8 cellular contexts compared by ENCODE assay signal in the genomic region with DNA sequence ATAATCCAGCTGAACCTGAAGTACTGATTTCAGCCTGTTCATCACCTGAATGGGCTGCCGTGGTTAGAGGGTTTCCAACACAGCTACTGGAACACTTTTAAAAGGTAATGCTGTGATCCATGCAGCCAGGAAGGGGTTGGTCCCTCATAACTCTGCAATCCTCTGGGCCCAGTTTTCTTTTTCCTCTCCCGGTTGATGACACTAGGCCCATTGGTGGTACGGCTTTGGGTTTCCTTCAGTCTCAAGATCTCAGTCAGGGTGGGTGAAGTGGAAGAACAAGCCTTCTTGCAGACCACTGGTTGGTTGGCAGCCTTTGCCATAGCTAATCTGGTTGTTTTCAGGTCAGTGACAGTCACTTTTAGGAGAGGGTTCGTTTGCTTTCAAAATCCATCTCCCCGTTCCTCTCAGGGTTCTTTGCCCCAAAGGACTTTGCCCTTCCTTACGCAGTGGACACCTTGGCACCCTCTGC. TPM values are rescaled to one million over a fixed set of nuclear protein-coding genes. Genes with fewer than 3 reads are reported as not detected.
DNase-seq lines count a peak whose midpoint lies in the region; ATAC-seq and TF ChIP-seq lines count a peak whose summit lies in the region.

No MANE protein-coding gene starts in this region.

- H4K20me1 ChIP-seq in PC-3 (ENCODE audit: low read length): peaks cover 5% of the 10 kb centered on the region

- peaks cover 37% of the 10 kb centered on the region for H3K4me1 Mint-ChIP-seq in HFFc6 (ENCODE audit: low read depth)
- H3K4me1 Mint-ChIP-seq in neural crest cell: peaks cover 18% of the 10 kb centered on the region

- peaks cover 46% of the 10 kb centered on the region for H3K4me1 ChIP-seq in PC-3 (ENCODE audit: insufficient read depth, low read length)

- no peaks in the 10 kb centered on the region for H3K36me3 ChIP-seq in PC-3 (ENCODE audit: low read depth, low read length)

- POLR2A ChIA-PET in PC-3 (lab: Charles Lee; ENCODE audit: unreplicated experiment): interaction anchor here (0.6 kb wide), 1 partner anchor 203 kb away, joined by 8 read pairs; no protein-coding TSS in a partner anchor

- TSS peak; percentile 16 for BruUV-seq in PC-3 (replicated peaks; lab: Mats Ljungman, UMichigan)

- CTCF ChIA-PET in PC-3 (lab: Charles Lee): no interaction called here

- no peaks in the 10 kb centered on the region for H3K27me3 Mint-ChIP-seq in HFFc6 (ENCODE audit: insufficient read depth)
- H3K27me3 Mint-ChIP-seq in neural crest cell (ENCODE audit: low read depth): no peaks in the 10 kb centered on the region

- TF ChIP-seq CTCF in HFFc6 (IDR thresholded peaks at IDR 0.05) (no peak), PC-3 (conservative IDR thresholded peaks at IDR 0.05; ENCODE audit: low read depth, low read length) (no peak), epithelial cell of esophagus (IDR thresholded peaks at IDR 0.05; ENCODE audit: insufficient read depth, low read depth, low read length, missing control alignments) (no peak), neural crest cell (conservative IDR thresholded peaks at IDR 0.05) (no peak)

- no peaks in the 10 kb centered on the region for H3K9me2 ChIP-seq in PC-3 (replicated peaks; ENCODE audit: low read length)

- H2AFZ ChIP-seq in PC-3 (ENCODE audit: low read length): peak overlapping the region; percentile 98

- H3K27ac Mint-ChIP-seq in HFFc6 (peak overlapping the region; percentile 83), neural crest cell (ENCODE audit: unreplicated experiment) (peak overlapping the region; percentile 69)

- peak overlapping the region; percentile 65 for H3K27ac ChIP-seq in PC-3 (ENCODE audit: low read length)

- peaks cover 4% of the 10 kb centered on the region for H3F3A ChIP-seq in PC-3 (ENCODE audit: low read length, unreplicated experiment)

- peak overlapping the region; percentile 80 for H3K9ac ChIP-seq in PC-3 (ENCODE audit: low read length)

- no peaks in the 10 kb centered on the region for H3K9me3 ChIP-seq in PC-3 (ENCODE audit: low read length)

- peak overlapping the region; percentile 81 for H3K4me3 ChIP-seq in PC-3 (ENCODE audit: low read length)
- H3K4me3 ChIP-seq in epithelial cell of esophagus (ENCODE audit: low read length): peak overlapping the region; percentile 60

- H3K27me3 ChIP-seq in PC-3 (ENCODE audit: low read length): no peaks in the 10 kb centered on the region

- intact Hi-C loops in PC-3 (cut with micrococcal nuclease): no loop called here

- ATAC-seq in PC-3: peak; percentile 1; the same call in 1 of the 2 replicates

- H3K36me3 Mint-ChIP-seq in HFFc6 (ENCODE audit: low read depth) (no peaks in the 10 kb centered on the region), neural crest cell (ENCODE audit: low read depth) (no peaks in the 10 kb centered on the region)

- no peaks in the 10 kb centered on the region for H3K9me3 Mint-ChIP-seq in HFFc6
- no peaks in the 10 kb centered on the region for H3K9me3 Mint-ChIP-seq in neural crest cell

- DNase-seq in NCI-H2227 (lab: John Stamatoyannopoulos, UW; ENCODE audit: unreplicated experiment) (peak; percentile 43), NCI-H2227 treated with DMSO at 0.1 percent for 48 hours (lab: John Stamatoyannopoulos, UW) (no peak), HFFc6 (no peak), PC-3 (peak; percentile 24), epithelial cell of esophagus (ENCODE audit: low read depth) (peak; percentile 13), neural crest cell (ENCODE audit: low read depth, low spot score) (peak; percentile 2), SK-N-DZ (ENCODE audit: low spot score) (no peak), DMS153 treated with DMSO at 0.1 percent for 48 hours (lab: John Stamatoyannopoulos, UW; ENCODE audit: unreplicated experiment) (no peak)

- H3K4me3 Mint-ChIP-seq in HFFc6 (peak overlapping the region; percentile 98), neural crest cell (peak overlapping the region; percentile 99)

- peak overlapping the region; percentile 96 for H3K4me2 ChIP-seq in PC-3 (ENCODE audit: low read length)

- H3K79me2 ChIP-seq in PC-3 (ENCODE audit: low read length): peaks cover 44% of the 10 kb centered on the region

RNA-seq across cellular contexts. Expression of a gene that starts 0.5 kb away (rescaled TPM):
- 10 to 100 TPM; 16.4 to 30.8 (median 25.2) TPM for total RNA-seq in HFFc6 (2021; fragmentation: NEBNext Ultra II Directional; extraction: Animal tissue kit (Norgen Biotek cat#: 25700))
- total RNA-seq in PC-3 (2014; rRNA removed) (31.4 and 46.5 TPM in 2 replicates), neural crest cell (12.0 and 12.6 TPM in 2 replicates)
- 16.3 and 17.7 TPM in 2 replicates for polyA plus RNA-seq in SK-N-DZ (2014; cell fraction: cytosol; rRNA removed)
- 19.7 and 21.0 TPM in 2 replicates for polyA plus RNA-seq in SK-N-DZ (2014; cell fraction: nucleus; rRNA removed)

Comparison
In these comparisons a context has a peak if more than half of its experiments do, and no peak if none do; other contexts are left out.
1. DNase-seq: peak in NCI-H2227 (single experiment), PC-3 (single experiment), epithelial cell of esophagus (single experiment) and neural crest cell (single experiment); none in NCI-H2227 treated with DMSO at 0.1 percent for 48 hours (single experiment), HFFc6 (single experiment), SK-N-DZ (single experiment) and DMS153 treated with DMSO at 0.1 percent for 48 hours (single experiment).